ENCODE assay signal across 9 cellular contexts in the genomic region with DNA sequence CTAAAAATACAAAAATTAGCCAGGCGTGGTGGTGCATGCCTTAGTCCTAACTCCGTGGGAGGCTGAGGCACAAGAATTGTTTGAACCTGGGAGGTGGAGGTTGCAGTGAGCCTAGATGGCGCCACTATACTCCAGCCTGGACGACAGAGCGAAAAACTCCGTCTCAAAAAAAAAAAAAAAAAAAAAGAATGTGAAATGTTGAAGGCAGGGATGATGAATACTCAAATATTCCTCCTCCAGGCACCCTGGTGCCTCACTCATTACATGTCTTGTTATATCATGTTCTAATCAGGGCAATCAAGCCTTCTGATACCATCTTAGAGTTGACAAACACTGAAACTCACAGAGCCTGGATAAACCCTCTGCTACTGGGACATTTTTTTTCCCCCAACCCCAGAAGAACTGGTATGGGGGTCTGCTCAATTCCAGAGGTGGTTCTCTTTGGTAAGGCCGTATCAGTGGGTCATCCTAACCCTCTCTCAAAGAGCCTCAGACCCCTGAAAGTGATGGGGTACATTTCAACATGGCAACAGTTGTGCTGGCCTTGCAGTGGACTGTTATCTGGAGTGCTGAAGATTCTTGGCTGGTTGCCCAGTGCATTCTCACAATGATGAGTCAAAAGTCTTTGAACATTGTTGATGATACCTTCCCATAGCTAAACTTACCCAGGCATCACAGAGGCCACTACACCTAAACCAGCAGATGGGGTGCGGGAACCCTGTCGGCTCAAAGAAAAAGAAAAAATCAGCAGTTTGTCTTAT. TPM values are rescaled to one million over a fixed set of nuclear protein-coding genes. Genes with fewer than 3 reads are reported as not detected.
DNase-seq lines count a peak whose midpoint lies in the region; FAIRE-seq and TF ChIP-seq lines count a peak whose summit lies in the region.
"Had no signal": no experiment of that assay in that cellular context is flagged by ENCODE, and none has a peak within 500 bp of the region (broad histone marks: within the 10 kb centered on the region; RNA-seq: fewer than 3 reads in every experiment).

No MANE protein-coding gene starts in this region.

- H4K20me1 ChIP-seq in PC-9 (ENCODE audit: insufficient read depth), result 0 out of 2 replicates have a peak, but pooled peaks cover 3% of the 10 kb centered on the region

- H3K27me3 ChIP-seq in GM06990 (replicated peaks; ENCODE audit: control insufficient read depth, insufficient read depth, low read length), result no peaks in the 10 kb centered on the region
- H3K27me3 ChIP-seq in PC-9 (ENCODE audit: insufficient read depth, low read depth), result no peaks in the 10 kb centered on the region
- no peaks in the 10 kb centered on the region for H3K27me3 ChIP-seq in adrenal gland
- H3K27me3 ChIP-seq in small intestine (ENCODE audit: control insufficient read depth in 2 of 2, insufficient read depth in 2 of 2, low read length in 2 of 2), result no peaks in the 10 kb centered on the region

- no peak for FAIRE-seq in small intestine (lab: Jason Lieb, UNC)

- TF ChIP-seq POLR2A in adrenal gland (IDR thresholded peaks at IDR 0.05), result no peak

- no peaks in the 10 kb centered on the region for H3K9me2 ChIP-seq in PC-9 (ENCODE audit: insufficient read depth)

- H3K79me2 ChIP-seq in PC-9 (ENCODE audit: low read depth), result peaks cover 20% of the 10 kb centered on the region

- no peak overlapping the region for H3K4me2 ChIP-seq in PC-9

- H3F3A ChIP-seq in PC-9 (ENCODE audit: insufficient read depth, low read depth), result peaks cover 17% of the 10 kb centered on the region

- no peak overlapping the region for H2AFZ ChIP-seq in PC-9

- CTCF ChIA-PET in HEK293 (lab: Yijun Ruan, JAX) (interaction anchor here (0.7 to 1.2 kb wide), 3 partner anchors 10 to 152 kb away, joined by 3 read pairs; no protein-coding TSS in a partner anchor), PC-9 (lab: Charles Lee) (no interaction called here)

- intact Hi-C loops in PC-9 (cut with micrococcal nuclease; ENCODE audit: unreplicated experiment), result loop anchor here (2.0 to 5.0 kb wide), 3 partner anchors 42 to 217 kb away; no protein-coding TSS in a partner anchor
- intact Hi-C loops in adrenal gland (cut with DNase I), result loop anchor here (5.0 to 10.0 kb wide), 2 partner anchors 147 to 295 kb away; no protein-coding TSS in a partner anchor

- H3K27ac ChIP-seq in HEK293 (ENCODE audit: extremely low read depth, low read depth, low read length), result no peak overlapping the region
- no peak overlapping the region; the same call in 1 of the 2 replicates for H3K27ac ChIP-seq in PC-9
- H3K27ac ChIP-seq in adrenal gland, result no peak overlapping the region
- no peak overlapping the region for H3K27ac ChIP-seq in small intestine (ENCODE audit: low read depth in 1 of 2, low read length in 1 of 2)

- POLR2A ChIA-PET in HEK293 (lab: Yijun Ruan, JAX), result no interaction called here
- POLR2A ChIA-PET in PC-9 (lab: Charles Lee; ENCODE audit: unreplicated experiment), result interaction anchor here (0.6 kb wide), 2 partner anchors 65 to 252 kb away, joined by 3 to 7 read pairs; a partner anchor contains a TSS

- H3K4me1 ChIP-seq in HEK293 (ENCODE audit: control insufficient read depth, insufficient read depth, low read length) (0 out of 2 replicates have a peak, but pooled peaks cover 3% of the 10 kb centered on the region), PC-9 (replicated peaks; ENCODE audit: insufficient read depth) (peaks cover 29% of the 10 kb centered on the region), adrenal gland (replicated peaks in 1 of 2) (no peaks in the 10 kb centered on the region), small intestine (ENCODE audit: control insufficient read depth in 2 of 2, insufficient read depth in 1 of 2, low read depth in 1 of 2, low read length in 1 of 2) (no peaks in the 10 kb centered on the region)

- H3K36me3 ChIP-seq in GM06990 (ENCODE audit: control insufficient read depth, insufficient read depth, low read length), result no peaks in the 10 kb centered on the region
- H3K36me3 ChIP-seq in HEK293 (ENCODE audit: control insufficient read depth in 2 of 2, insufficient read depth in 1 of 2, low read length in 2 of 2), result no peaks in the 10 kb centered on the region
- no peaks in the 10 kb centered on the region for H3K36me3 ChIP-seq in PC-9 (ENCODE audit: low read depth)
- no peaks in the 10 kb centered on the region for H3K36me3 ChIP-seq in adrenal gland (replicated peaks in 1 of 2)
- no peaks in the 10 kb centered on the region for H3K36me3 ChIP-seq in small intestine (ENCODE audit: control insufficient read depth in 2 of 2, insufficient read depth in 2 of 2, low read length in 2 of 2)

- no peak overlapping the region for H3K4me3 ChIP-seq in GM06990 (replicated peaks; ENCODE audit: low read depth, low read length)
- H3K4me3 ChIP-seq in HEK293 (ENCODE audit: low read depth, low read length), result no peak overlapping the region
- no peak overlapping the region for H3K4me3 ChIP-seq in PC-9
- no peak overlapping the region for H3K4me3 ChIP-seq in adrenal gland
- no peak overlapping the region for H3K4me3 ChIP-seq in small intestine (ENCODE audit: low read depth in 1 of 2, low read length in 2 of 2)
- H3K4me3 ChIP-seq: SK-N-MC had no signal

- WGBS in adrenal gland, 4 donors, result 45 to 66% (median 57%) methylated on average over 8 to 9 of the region's 9 CpGs
- WGBS in small intestine, 3 donors, result 53 to 83% (median 56%) methylated on average over 6 to 9 of the region's 9 CpGs

- no TSS peak for BruUV-seq in PC-9 (replicated peaks; lab: Mats Ljungman, UMichigan)

- H3K9me3 ChIP-seq in HEK293 (ENCODE audit: control insufficient read depth, insufficient read depth, low read depth, low read length), result no peaks in the 10 kb centered on the region
- H3K9me3 ChIP-seq in PC-9 (ENCODE audit: insufficient read depth, low read depth), result no peaks in the 10 kb centered on the region
- H3K9me3 ChIP-seq in adrenal gland (replicated peaks in 1 of 3), result no peaks in the 10 kb centered on the region
- no peaks in the 10 kb centered on the region for H3K9me3 ChIP-seq in small intestine (ENCODE audit: control insufficient read depth, low read depth)

- DNase-seq in GM06990 (ENCODE audit: extremely low read depth, insufficient read length), result no peak
- DNase-seq in PC-9, result peak; percentile 60 to 73
- DNase-seq in adrenal gland, result peak; percentile 56 to 87 (median 83)
- DNase-seq in stimulated activated CD4-positive, alpha-beta T cell treated with anti-CD3 and anti-CD28 coated beads, Interleukin-2, amount 100 ng/mL, for 24 hours, result peak; percentile 50 to 58
- DNase-seq in NCI-H128 (lab: John Stamatoyannopoulos, UW; ENCODE audit: unreplicated experiment), result no peak
- no peak for DNase-seq in small intestine
- no peak for DNase-seq in NAMALWA (ENCODE audit: low spot score)

- TF ChIP-seq CTCF in GM06990 (IDR thresholded peaks at IDR 0.05; ENCODE audit: insufficient read depth, low read length, poor library complexity, severe bottlenecking) (peak; percentile 27), HEK293 (tag by site-specific recombination; IDR thresholded peaks at IDR 0.05) (no peak), PC-9 (conservative IDR thresholded peaks at IDR 0.05) (no peak), adrenal gland (IDR thresholded peaks at IDR 0.05) (no peak)

TF ChIP-seq in HEK293, 187 proteins besides CTCF, POLR2A, EP300 and RAD21 (continues in another document):
- TF ChIP-seq ZNF792 (tag by site-specific recombination; IDR thresholded peaks at IDR 0.05) (no peak), ZNF404 (tag by site-specific recombination; IDR thresholded peaks at IDR 0.05) (no peak), ZNF768 (tag by site-specific recombination; IDR thresholded peaks at IDR 0.05) (no peak), ZBTB8A (tag by site-specific recombination; IDR thresholded peaks at IDR 0.05) (no peak)
- TF ChIP-seq, protein P1, sequence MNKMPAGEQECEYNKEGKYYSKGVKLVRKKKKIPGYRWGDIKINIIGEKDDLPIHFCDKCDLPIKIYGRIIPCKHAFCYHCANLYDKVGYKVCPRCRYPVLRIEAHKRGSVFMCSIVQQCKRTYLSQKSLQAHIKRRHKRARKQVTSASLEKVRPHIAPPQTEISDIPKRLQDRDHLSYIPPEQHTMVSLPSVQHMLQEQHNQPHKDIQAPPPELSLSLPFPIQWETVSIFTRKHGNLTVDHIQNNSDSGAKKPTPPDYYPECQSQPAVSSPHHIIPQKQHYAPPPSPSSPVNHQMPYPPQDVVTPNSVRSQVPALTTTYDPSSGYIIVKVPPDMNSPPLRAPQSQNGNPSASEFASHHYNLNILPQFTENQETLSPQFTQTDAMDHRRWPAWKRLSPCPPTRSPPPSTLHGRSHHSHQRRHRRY (tag by site-specific recombination; IDR thresholded peaks at IDR 0.05), result no peak
- TF ChIP-seq, protein P2, sequence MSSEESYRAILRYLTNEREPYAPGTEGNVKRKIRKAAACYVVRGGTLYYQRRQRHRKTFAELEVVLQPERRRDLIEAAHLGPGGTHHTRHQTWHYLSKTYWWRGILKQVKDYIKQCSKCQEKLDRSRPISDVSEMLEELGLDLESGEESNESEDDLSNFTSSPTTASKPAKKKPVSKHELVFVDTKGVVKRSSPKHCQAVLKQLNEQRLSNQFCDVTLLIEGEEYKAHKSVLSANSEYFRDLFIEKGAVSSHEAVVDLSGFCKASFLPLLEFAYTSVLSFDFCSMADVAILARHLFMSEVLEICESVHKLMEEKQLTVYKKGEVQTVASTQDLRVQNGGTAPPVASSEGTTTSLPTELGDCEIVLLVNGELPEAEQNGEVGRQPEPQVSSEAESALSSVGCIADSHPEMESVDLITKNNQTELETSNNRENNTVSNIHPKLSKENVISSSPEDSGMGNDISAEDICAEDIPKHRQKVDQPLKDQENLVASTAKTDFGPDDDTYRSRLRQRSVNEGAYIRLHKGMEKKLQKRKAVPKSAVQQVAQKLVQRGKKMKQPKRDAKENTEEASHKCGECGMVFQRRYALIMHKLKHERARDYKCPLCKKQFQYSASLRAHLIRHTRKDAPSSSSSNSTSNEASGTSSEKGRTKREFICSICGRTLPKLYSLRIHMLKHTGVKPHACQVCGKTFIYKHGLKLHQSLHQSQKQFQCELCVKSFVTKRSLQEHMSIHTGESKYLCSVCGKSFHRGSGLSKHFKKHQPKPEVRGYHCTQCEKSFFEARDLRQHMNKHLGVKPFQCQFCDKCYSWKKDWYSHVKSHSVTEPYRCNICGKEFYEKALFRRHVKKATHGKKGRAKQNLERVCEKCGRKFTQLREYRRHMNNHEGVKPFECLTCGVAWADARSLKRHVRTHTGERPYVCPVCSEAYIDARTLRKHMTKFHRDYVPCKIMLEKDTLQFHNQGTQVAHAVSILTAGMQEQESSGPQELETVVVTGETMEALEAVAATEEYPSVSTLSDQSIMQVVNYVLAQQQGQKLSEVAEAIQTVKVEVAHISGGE (tag by site-specific recombination; conservative IDR thresholded peaks at IDR 0.05; ENCODE audit: low read depth), result no peak

RNA-seq across cellular contexts. Expression of a gene that starts 2.4 kb away (rescaled TPM):
- 42.5 and 58.3 TPM in 2 replicates for total RNA-seq in PC-9 (2021)
- total RNA-seq in adrenal gland, result 10 to 100 TPM; 13.3 to 21.7 (median 15.2) TPM
- polyA plus RNA-seq in adrenal gland, result 10 to 100 TPM in 2 of 3 donors, 1 to 10 TPM in 1; 4.7 to 19.1 (median 11.2) TPM
- polyA plus RNA-seq in small intestine, result 10 to 100 TPM in 1 of 3 donors, 1 to 10 TPM in 2; 6.3 to 15.9 (median 7.3) TPM

Comparison
In these comparisons a context has a peak if more than half of its experiments do, and no peak if none do; other contexts are left out.
1. DNase-seq: peak in PC-9 (2 of 2), adrenal gland (7 of 7) and stimulated activated CD4-positive, alpha-beta T cell treated with anti-CD3 and anti-CD28 coated beads, Interleukin-2, amount 100 ng/mL, for 24 hours (2 of 2); none in GM06990 (single experiment), NCI-H128 (single experiment), small intestine (single experiment) and NAMALWA (single experiment).